ENCODE assay signal across 30 cellular contexts in the genomic region with DNA sequence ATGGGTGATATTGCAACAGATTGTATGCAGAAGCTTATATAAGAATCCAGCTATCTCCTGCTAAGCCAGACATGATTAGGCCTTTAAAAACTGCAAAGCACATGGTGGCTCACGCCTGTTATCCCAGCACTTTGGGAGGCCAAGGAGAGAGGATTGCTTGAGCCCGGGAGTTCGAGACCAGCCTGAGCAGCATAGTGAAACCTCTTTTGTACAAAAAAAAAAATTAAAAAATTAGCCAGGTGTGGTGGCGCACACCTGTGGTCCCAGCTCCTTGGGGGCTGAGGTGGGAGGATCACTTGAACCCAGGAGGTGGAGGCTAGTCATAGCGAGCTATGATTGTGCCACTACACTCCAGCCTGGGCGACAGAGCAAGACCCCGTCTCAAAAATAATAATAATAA.
DNase-seq lines count a peak whose midpoint lies in the region; ATAC-seq, FAIRE-seq and TF ChIP-seq lines count a peak whose summit lies in the region.
"Had no signal": no experiment of that assay in that cellular context is flagged by ENCODE, and none has a peak within 500 bp of the region (broad histone marks: within the 10 kb centered on the region; RNA-seq: fewer than 3 reads in every experiment).

No MANE protein-coding gene starts in this region.

- H3K4me1 Mint-ChIP-seq in natural killer cell = peaks cover 0 to 9% of the 10 kb centered on the region in 2 donors

- no peak overlapping the region for H3K27ac ChIP-seq in HepG2 (ENCODE audit: extremely low read length, insufficient read depth, low read length)
- no peak overlapping the region for H3K27ac ChIP-seq in right lobe of liver
- H3K27ac ChIP-seq in esophagus muscularis mucosa (replicated peaks in 1 of 4) = peak overlapping the region; percentile 76 to 82 (median 82)
- peak overlapping the region; percentile 69 for H3K27ac ChIP-seq in rectal smooth muscle tissue (ENCODE audit: low read depth, low read length)
- H3K27ac ChIP-seq: C4-2B, hepatocyte, neural progenitor cell had no signal

- H3K27me3 Mint-ChIP-seq in natural killer cell (ENCODE audit: low read depth in 2 of 2) = no peaks in the 10 kb centered on the region
- H3K27me3 Mint-ChIP-seq: activated CD4-positive, alpha-beta memory T cell treated with anti-CD3 and anti-CD28 coated beads, Interleukin-2, amount 10 ng/mL, durations not matched to agents 7 days and 5 days; activated naive CD8-positive, alpha-beta T cell treated with anti-CD3 and anti-CD28 coated beads, Interleukin-2, amount 50 U/mL, for 24 hours; IgD-negative memory B cell; memory B cell; stimulated activated naive CD8-positive, alpha-beta T cell treated with anti-CD3 and anti-CD28 coated beads, Interleukin-15, amount 100 ng/mL, for 72 hours had no signal

- no peak overlapping the region for H2AFZ ChIP-seq in HepG2 (ENCODE audit: low read length)
- H2AFZ ChIP-seq: hepatocyte, neural progenitor cell, parathyroid adenoma had no signal

- TF ChIP-seq RAD21 in HepG2 (CRISPR knock-in tag; IDR thresholded peaks at IDR 0.05) = no peak

- 82% methylated on average over 7 of the region's 7 CpGs for WGBS in HepG2 (ENCODE audit: low lambda C conversion rate)
- WGBS in right lobe of liver (ENCODE audit: insufficient coverage, low coverage, low lambda C conversion rate, missing lambda C conversion rate) = 100% methylated on average over 3 of the region's 7 CpGs
- 89% methylated on average over 7 of the region's 7 CpGs for WGBS in esophagus muscularis mucosa

- H3K4me1 ChIP-seq in HepG2 (ENCODE audit: insufficient read depth, low read length) (peaks cover 60% of the 10 kb centered on the region), right lobe of liver (no peaks in the 10 kb centered on the region), esophagus muscularis mucosa (peaks cover 35 to 100% (median 70%) of the 10 kb centered on the region in 4 donors), rectal smooth muscle tissue (ENCODE audit: control insufficient read depth, insufficient read depth, low read length) (no peaks in the 10 kb centered on the region)
- H3K4me1 ChIP-seq: neural progenitor cell had no signal

- CTCF ChIA-PET in HepG2 (lab: Yijun Ruan, JAX; ENCODE audit: low intra/inter-chr PET ratio, low total read pairs) = no interaction called here

- no peak overlapping the region for H3K4me3 Mint-ChIP-seq in natural killer cell
- H3K4me3 Mint-ChIP-seq: activated CD4-positive, alpha-beta memory T cell treated with anti-CD3 and anti-CD28 coated beads, Interleukin-2, amount 10 ng/mL, durations not matched to agents 7 days and 5 days; activated naive CD8-positive, alpha-beta T cell treated with anti-CD3 and anti-CD28 coated beads, Interleukin-2, amount 50 U/mL, for 24 hours; HFFc6; memory B cell; neural progenitor cell; stimulated activated naive CD8-positive, alpha-beta T cell treated with anti-CD3 and anti-CD28 coated beads, Interleukin-15, amount 100 ng/mL, for 72 hours had no signal

- H3K36me3 ChIP-seq in HepG2 (replicated peaks in 1 of 2; ENCODE audit: control insufficient read depth in 1 of 2, insufficient read depth in 2 of 2, low read length in 2 of 2) = no peaks in the 10 kb centered on the region; a peak in 1 of 5 replicates
- H3K36me3 ChIP-seq in right lobe of liver = peaks cover 0 to 18% (median 5%) of the 10 kb centered on the region in 4 donors
- peaks cover 14 to 39% (median 33%) of the 10 kb centered on the region in 4 donors for H3K36me3 ChIP-seq in esophagus muscularis mucosa
- peaks cover 4% of the 10 kb centered on the region for H3K36me3 ChIP-seq in rectal smooth muscle tissue (ENCODE audit: control insufficient read depth, insufficient read depth, low read length)
- H3K36me3 ChIP-seq: neural progenitor cell had no signal

- ATAC-seq in HepG2 = no peak
- ATAC-seq in right lobe of liver = no peak
- no peak for ATAC-seq in natural killer cell
- ATAC-seq: activated CD4-positive, CD25-positive, alpha-beta regulatory T cell treated with anti-CD3 and anti-CD28 coated beads, Interleukin-2, amount 50 U/mL, for 24 hours; activated naive CD8-positive, alpha-beta T cell treated with anti-CD3 and anti-CD28 coated beads, Interleukin-2, amount 50 U/mL, for 24 hours; Panc1; stimulated activated naive CD8-positive, alpha-beta T cell treated with anti-CD3 and anti-CD28 coated beads, Interleukin-15, amount 100 ng/mL, for 72 hours had no signal

- H3K4me3 ChIP-seq in HepG2 (replicated peaks in 1 of 3; ENCODE audit: insufficient read depth in 1 of 3, low read depth in 2 of 3, low read length in 3 of 3) (no peak overlapping the region), right lobe of liver (no peak overlapping the region), esophagus muscularis mucosa (no peak overlapping the region), rectal smooth muscle tissue (ENCODE audit: low read length) (no peak overlapping the region)
- H3K4me3 ChIP-seq: body of pancreas, hepatocyte, neural progenitor cell, upper lobe of right lung had no signal

- no TSS peak for BruUV-seq in HepG2 (replicated peaks; lab: Mats Ljungman, UMichigan)

- H3K79me2 ChIP-seq in HepG2 (ENCODE audit: insufficient read depth, low read length) = no peaks in the 10 kb centered on the region
- H3K79me2 ChIP-seq: hepatocyte, parathyroid adenoma had no signal

- H3K27me3 ChIP-seq in HepG2 (ENCODE audit: control insufficient read depth in 1 of 2, insufficient read depth in 2 of 2, low read length in 2 of 2) = no peaks in the 10 kb centered on the region
- no peaks in the 10 kb centered on the region for H3K27me3 ChIP-seq in right lobe of liver
- H3K27me3 ChIP-seq in esophagus muscularis mucosa = no peaks in the 10 kb centered on the region
- H3K27me3 ChIP-seq in rectal smooth muscle tissue (ENCODE audit: control insufficient read depth, insufficient read depth, low read length) = no peaks in the 10 kb centered on the region
- H3K27me3 ChIP-seq: body of pancreas, hepatocyte, upper lobe of right lung had no signal

- no peak for TF ChIP-seq EP300 in HepG2 (IDR thresholded peaks at IDR 0.05; ENCODE audit: low read depth in 2 of 2, low read length in 2 of 2)
- no peak for TF ChIP-seq EP300 in HepG2 (CRISPR knock-in tag; IDR thresholded peaks at IDR 0.05; ENCODE audit: borderline replicate concordance)
- no peak for TF ChIP-seq EP300 in esophagus muscularis mucosa (IDR thresholded peaks at IDR 0.05)

- no peak overlapping the region for H3K4me2 ChIP-seq in HepG2 (ENCODE audit: low read depth, low read length)
- H3K4me2 ChIP-seq: hepatocyte, neural progenitor cell had no signal

- H4K20me1 ChIP-seq in HepG2 (ENCODE audit: insufficient read depth, low read length) = 0 out of 2 replicates have a peak, but pooled peaks cover 4% of the 10 kb centered on the region

- intact Hi-C loops in HepG2 (cut with micrococcal nuclease; ENCODE audit: unreplicated experiment) = no loop called here
- intact Hi-C loops in right lobe of liver (cut with DNase I) = no loop called here
- intact Hi-C loops in esophagus muscularis mucosa (cut with DNase I) = no loop called here
- intact Hi-C loops in natural killer cell (cut with micrococcal nuclease) = no loop called here

- TF ChIP-seq CTCF in HepG2 (CRISPR knock-in tag; IDR thresholded peaks at IDR 0.05) = no peak
- TF ChIP-seq CTCF in right lobe of liver (IDR thresholded peaks at IDR 0.05) = no peak
- no peak for TF ChIP-seq CTCF in esophagus muscularis mucosa (IDR thresholded peaks at IDR 0.05)
- TF ChIP-seq CTCF in natural killer cell (IDR thresholded peaks at IDR 0.05) = no peak

- H3K9me3 ChIP-seq in HepG2 (ENCODE audit: low read length) (no peaks in the 10 kb centered on the region), right lobe of liver (no peaks in the 10 kb centered on the region), esophagus muscularis mucosa (no peaks in the 10 kb centered on the region)
- H3K9me3 ChIP-seq: body of pancreas, upper lobe of right lung had no signal

- POLR2A ChIA-PET in HepG2 (lab: Yijun Ruan, JAX) = no interaction called here

- H3K9ac ChIP-seq in HepG2 (ENCODE audit: insufficient read depth, low read depth, low read length) (no peak overlapping the region), rectal smooth muscle tissue (ENCODE audit: low read length) (no peak overlapping the region)
- H3K9ac ChIP-seq: neural progenitor cell, parathyroid adenoma had no signal

- no peaks in the 10 kb centered on the region for H3K36me3 Mint-ChIP-seq in natural killer cell
- H3K36me3 Mint-ChIP-seq: memory B cell, neural progenitor cell had no signal

- DNase-seq in HepG2 (ENCODE audit: low spot score) (no peak), right lobe of liver (no peak), esophagus muscularis mucosa (ENCODE audit: extremely low spot score) (no peak), ureter (ENCODE audit: low spot score) (peak; percentile 26), DMS 273 treated with DMSO at 0.1 percent for 48 hours (lab: John Stamatoyannopoulos, UW) (no peak), natural killer cell (no peak)
- no peak for DNase-seq in activated CD4-positive, alpha-beta T cell treated with anti-CD3 and anti-CD28 coated beads, Interleukin-2, amount 50 U/mL, for 1 hour
- DNase-seq: activated naive CD8-positive, alpha-beta T cell treated with anti-CD3 and anti-CD28 coated beads, Interleukin-2, amount 50 U/mL, for 24 hours; activated T-cell treated with anti-CD3 and anti-CD28 coated beads, Interleukin-2, amount 50 U/mL, for 1 hour; foreskin melanocyte; GOT3; HFFc6; NCI-H1694 treated with DMSO at 0.1 percent for 48 hours; NCI-H446; stimulated activated CD4-positive, alpha-beta T cell treated with anti-CD3 and anti-CD28 coated beads, Interleukin-12 subunit alpha, Interleukin-12 subunit beta, amount 100 ng/mL, for 4 hours; stimulated activated CD4-positive, alpha-beta T cell treated with anti-CD3 and anti-CD28 coated beads, Interleukin-2, amount 100 ng/mL, for 48 hours; upper lobe of right lung had no signal

- H3K27ac Mint-ChIP-seq in natural killer cell = no peak overlapping the region
- H3K27ac Mint-ChIP-seq: activated CD4-positive, alpha-beta memory T cell treated with anti-CD3 and anti-CD28 coated beads, Interleukin-2, amount 10 ng/mL, durations not matched to agents 7 days and 5 days; activated naive CD8-positive, alpha-beta T cell treated with anti-CD3 and anti-CD28 coated beads, Interleukin-2, amount 50 U/mL, for 24 hours; IgD-negative memory B cell; stimulated activated naive CD8-positive, alpha-beta T cell treated with anti-CD3 and anti-CD28 coated beads, Interleukin-15, amount 100 ng/mL, for 72 hours had no signal

- no peaks in the 10 kb centered on the region for H3K9me3 Mint-ChIP-seq in natural killer cell
- H3K9me3 Mint-ChIP-seq: activated CD4-positive, alpha-beta memory T cell treated with anti-CD3 and anti-CD28 coated beads, Interleukin-2, amount 10 ng/mL, durations not matched to agents 7 days and 5 days; activated naive CD8-positive, alpha-beta T cell treated with anti-CD3 and anti-CD28 coated beads, Interleukin-2, amount 50 U/mL, for 24 hours; HFFc6; IgD-negative memory B cell; memory B cell; neural progenitor cell; stimulated activated naive CD8-positive, alpha-beta T cell treated with anti-CD3 and anti-CD28 coated beads, Interleukin-15, amount 100 ng/mL, for 72 hours had no signal

- no peak for FAIRE-seq in HepG2 (lab: Jason Lieb, UNC)
- FAIRE-seq: endometrium had no signal

- TF ChIP-seq POLR2A in HepG2 (IDR thresholded peaks at IDR 0.05; ENCODE audit: insufficient read depth in 1 of 2, low read depth in 2 of 2, low read length in 2 of 2) = no peak
- TF ChIP-seq POLR2A in right lobe of liver (IDR thresholded peaks at IDR 0.05) = no peak
- no peak for TF ChIP-seq POLR2A in esophagus muscularis mucosa (IDR thresholded peaks at IDR 0.05; ENCODE audit: low read depth)

- in situ Hi-C loops in HepG2 (cut with HindIII; ENCODE audit: extremely low pct_ligation_motif_present, low pct_unique_long_range_greater_than_20kb) = no loop called here

Comparison
In these comparisons a context has a peak if more than half of its experiments do, and no peak if none do; other contexts are left out.
1. H3K27ac ChIP-seq: peak in esophagus muscularis mucosa (4 of 4) and rectal smooth muscle tissue (single experiment); none in HepG2 (single experiment) and right lobe of liver (0 of 3).